20 cellular contexts compared by ENCODE assay signal in the genomic region with DNA sequence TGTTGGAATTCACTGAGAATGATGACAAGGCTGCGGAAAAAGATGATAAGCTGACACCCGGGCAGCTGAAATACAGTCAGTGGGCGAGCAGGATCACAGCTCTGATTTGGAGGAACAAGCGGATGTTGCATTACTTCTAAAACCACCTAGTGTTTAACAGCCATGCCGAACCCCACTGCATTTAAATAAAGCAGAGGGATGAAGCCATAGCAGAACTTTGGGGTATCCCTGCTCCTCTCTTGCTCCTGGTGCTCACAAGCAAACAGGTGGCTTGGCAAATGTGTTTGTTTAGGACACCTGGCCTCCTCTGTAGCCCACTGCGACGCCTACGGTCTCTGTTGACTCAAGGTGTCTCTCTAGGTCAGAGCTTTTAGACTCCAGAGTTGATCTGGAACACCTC.
"Had no signal": no experiment of that assay in that cellular context is flagged by ENCODE, and none has a peak within 500 bp of the region (broad histone marks: within the 10 kb centered on the region; RNA-seq: fewer than 3 reads in every experiment).

No MANE protein-coding gene starts in this region.

- H3K36me3 ChIP-seq: breast epithelium, pancreas, suprapubic skin, tibial nerve had no signal

- H3K4me1 ChIP-seq: breast epithelium, pancreas, suprapubic skin had no signal

- H3K4me1 Mint-ChIP-seq: activated CD4-positive, alpha-beta T cell treated with anti-CD3 and anti-CD28 coated beads for 36 hours; activated naive CD4-positive, alpha-beta T cell treated with anti-CD3 and anti-CD28 coated beads, Interleukin-2, amount 50 U/mL, for 24 hours; activated naive CD8-positive, alpha-beta T cell treated with anti-CD3 and anti-CD28 coated beads, Interleukin-2, amount 50 U/mL, for 24 hours had no signal

- H3K9me3 ChIP-seq: suprapubic skin had no signal

- H3K27me3 ChIP-seq: pancreas had no signal

- ATAC-seq: activated CD4-positive, alpha-beta T cell treated with anti-CD3 and anti-CD28 coated beads for 36 hours; activated CD8-positive, alpha-beta T cell treated with anti-CD3 and anti-CD28 coated beads, Interleukin-2, amount 10 ng/mL, durations not matched to agents 7 days and 5 days; activated naive CD8-positive, alpha-beta T cell treated with anti-CD3 and anti-CD28 coated beads, Interleukin-2, amount 50 U/mL, for 24 hours; pancreas; stimulated activated naive B cell treated with anti-CD40 and anti-IgM and Interleukin-4, amounts not matched to agents 10 μg/mL and 1 μg/mL and 100 μg/mL, for 72 hours had no signal

- H3K27ac ChIP-seq: breast epithelium, epithelial cell of prostate, pancreas, suprapubic skin, tibial nerve had no signal

- H3K27ac Mint-ChIP-seq: activated CD4-positive, alpha-beta T cell treated with anti-CD3 and anti-CD28 coated beads for 36 hours; activated CD8-positive, alpha-beta T cell treated with anti-CD3 and anti-CD28 coated beads, Interleukin-2, amount 10 ng/mL, durations not matched to agents 7 days and 5 days; activated naive CD4-positive, alpha-beta T cell treated with anti-CD3 and anti-CD28 coated beads, Interleukin-2, amount 50 U/mL, for 24 hours; activated naive CD8-positive, alpha-beta T cell treated with anti-CD3 and anti-CD28 coated beads, Interleukin-2, amount 50 U/mL, for 24 hours; nephron; stimulated activated naive B cell treated with anti-CD40 and anti-IgM and Interleukin-4, amounts not matched to agents 10 μg/mL and 1 μg/mL and 100 μg/mL, for 72 hours; T-helper 2 cell treated with Interferon-gamma antibody and Interleukin-4, amounts not matched to agents 5 μg/mL and 100 μg/mL, for 36 hours had no signal

- H3K4me3 Mint-ChIP-seq: activated CD4-positive, alpha-beta T cell treated with anti-CD3 and anti-CD28 coated beads for 36 hours; activated CD8-positive, alpha-beta T cell treated with anti-CD3 and anti-CD28 coated beads, Interleukin-2, amount 10 ng/mL, durations not matched to agents 7 days and 5 days; activated naive CD4-positive, alpha-beta T cell treated with anti-CD3 and anti-CD28 coated beads, Interleukin-2, amount 50 U/mL, for 24 hours; activated naive CD8-positive, alpha-beta T cell treated with anti-CD3 and anti-CD28 coated beads, Interleukin-2, amount 50 U/mL, for 24 hours; dendritic cell treated with granulocyte-macrophage colony-stimulating factor and Interleukin-4, amounts not matched to agents 40 ng/mL and 50 ng/mL, for 4 days; nephron; stimulated activated naive B cell treated with anti-CD40 and anti-IgM and Interleukin-4, amounts not matched to agents 10 μg/mL and 1 μg/mL and 100 μg/mL, for 72 hours; T-helper 2 cell treated with Interferon-gamma antibody and Interleukin-4, amounts not matched to agents 5 μg/mL and 100 μg/mL, for 36 hours had no signal

- H3K4me3 ChIP-seq: breast epithelium, pancreas, suprapubic skin, tibial nerve had no signal

- DNase-seq: activated CD4-positive, alpha-beta T cell treated with anti-CD3 and anti-CD28 coated beads for 36 hours; activated CD4-positive, CD25-positive, alpha-beta regulatory T cell; activated CD8-positive, alpha-beta T cell treated with anti-CD3 and anti-CD28 coated beads, Interleukin-2, amount 10 ng/mL, durations not matched to agents 7 days and 5 days; activated naive CD8-positive, alpha-beta T cell treated with anti-CD3 and anti-CD28 coated beads, Interleukin-2, amount 50 U/mL, for 24 hours; central memory CD4-positive, alpha-beta T cell; effector CD4-positive, alpha-beta T cell; left cardiac atrium; mammary epithelial cell; pancreas; stimulated activated CD4-positive, alpha-beta T cell treated with anti-CD3 and anti-CD28 coated beads, Interleukin-15, amount 100 ng/mL, for 24 hours; stimulated activated naive B cell treated with anti-CD40 and anti-IgM and Interleukin-4, amounts not matched to agents 10 μg/mL and 1 μg/mL and 100 μg/mL, for 72 hours; T-helper 1 cell had no signal
